In genomic region chr12:116456683-116457082, GRCh38 we compare ENCODE assay signal across 12 cellular contexts.
A peak's percentile ranks its signal among the peaks of the same experiment; 100 is the strongest.
DNase-seq lines count a peak whose midpoint lies in the region; ATAC-seq, FAIRE-seq and TF ChIP-seq lines count a peak whose summit lies in the region.
"Had no signal": no experiment of that assay in that cellular context is flagged by ENCODE, and none has a peak within 500 bp of the region (broad histone marks: within the 10 kb centered on the region; RNA-seq: fewer than 3 reads in every experiment).

No MANE protein-coding gene starts in this region.

- in situ Hi-C loops in K562 (cut with MboI) = no loop called here

- peak overlapping the region in 4 of 7 donors; percentile 70 to 76 (median 71) for H3K27ac Mint-ChIP-seq in CD14-positive monocyte
- H3K27ac Mint-ChIP-seq: activated CD4-positive, alpha-beta T cell treated with anti-CD3 and anti-CD28 coated beads for 36 hours; activated naive CD4-positive, alpha-beta T cell treated with anti-CD3 and anti-CD28 coated beads, Interleukin-2, amount 50 U/mL, for 24 hours; B cell had no signal

- H3K36me3 Mint-ChIP-seq in CD14-positive monocyte = peaks cover 0 to 3% of the 10 kb centered on the region in 2 donors
- H3K36me3 Mint-ChIP-seq: activated naive CD4-positive, alpha-beta T cell treated with anti-CD3 and anti-CD28 coated beads, Interleukin-2, amount 50 U/mL, for 24 hours had no signal

- H3K9me3 ChIP-seq in K562 (replicated peaks; ENCODE audit: control insufficient read depth, insufficient read depth, low read depth, low read length) = no peaks in the 10 kb centered on the region
- H3K9me3 ChIP-seq in psoas muscle = no peaks in the 10 kb centered on the region

- intact Hi-C loops in CD14-positive monocyte (cut with micrococcal nuclease) = no loop called here
- intact Hi-C loops in K562 (cut with micrococcal nuclease) = no loop called here
- intact Hi-C loops in left cardiac atrium (cut with DNase I) = loop anchor here in 1 of 2 donors (10.0 kb wide), 1 partner anchor 128 kb away; no protein-coding TSS in a partner anchor
- intact Hi-C loops in psoas muscle (cut with DNase I) = no loop called here

- H3K4me3 ChIP-seq in K562 (no peak overlapping the region), psoas muscle (no peak overlapping the region)

- POLR2A ChIA-PET in K562 (lab: Yijun Ruan, JAX) = interaction anchor here (0.5 kb wide), 1 partner anchor 11 kb away, joined by 3 read pairs; no protein-coding TSS in a partner anchor

- peaks cover 9 to 10% of the 10 kb centered on the region in 2 experiments; a peak in 3 of 5 replicates for H3K4me1 ChIP-seq in K562 (replicated peaks in 1 of 2; ENCODE audit: control insufficient read depth in 2 of 2, insufficient read depth in 2 of 2, low read length in 2 of 2)
- no peaks in the 10 kb centered on the region for H3K4me1 ChIP-seq in psoas muscle

- H3K9me1 ChIP-seq in K562 (ENCODE audit: control insufficient read depth, insufficient read depth, low read length) = no peaks in the 10 kb centered on the region

- H2AFZ ChIP-seq in K562 (ENCODE audit: low read depth, low read length) = peak overlapping the region; percentile 63; the same call in 1 of the 2 replicates

- ATAC-seq in K562 = no peak; the same call in 2 of the 3 replicates
- peak; percentile 38 to 58 for ATAC-seq in left cardiac atrium
- peak in 2 of 4 donors; percentile 43 to 45 for ATAC-seq in psoas muscle
- no peak for ATAC-seq in HG03135 (IDR thresholded peaks at IDR 0.05; ENCODE audit: unreplicated experiment)
- no peak for ATAC-seq in HG03439 (IDR thresholded peaks at IDR 0.05; ENCODE audit: unreplicated experiment)
- ATAC-seq: activated CD4-positive, alpha-beta T cell treated with anti-CD3 and anti-CD28 coated beads for 36 hours had no signal

- no peak for TF ChIP-seq EP300 in K562 (IDR thresholded peaks at IDR 0.05; ENCODE audit: low read length)

- peaks cover 21% of the 10 kb centered on the region for H3K4me1 Mint-ChIP-seq in CD14-positive monocyte
- H3K4me1 Mint-ChIP-seq: activated CD4-positive, alpha-beta T cell treated with anti-CD3 and anti-CD28 coated beads for 36 hours; activated naive CD4-positive, alpha-beta T cell treated with anti-CD3 and anti-CD28 coated beads, Interleukin-2, amount 50 U/mL, for 24 hours had no signal

- TF ChIP-seq CTCF in CD14-positive monocyte (IDR thresholded peaks at IDR 0.05) (no peak), K562 (IDR thresholded peaks at IDR 0.05 in 2 of 3, conservative IDR thresholded peaks at IDR 0.05 in 1 of 3; ENCODE audit: insufficient read depth in 2 of 3, low read depth in 1 of 3, low read length in 3 of 3) (no peak), psoas muscle (IDR thresholded peaks at IDR 0.05) (no peak)

- H4K20me1 ChIP-seq in K562 (replicated peaks; ENCODE audit: control insufficient read depth, insufficient read depth, low read length) = no peaks in the 10 kb centered on the region

- FAIRE-seq in K562 (lab: Jason Lieb, UNC) = no peak

- no peaks in the 10 kb centered on the region for H3K79me2 ChIP-seq in K562 (ENCODE audit: control insufficient read depth, insufficient read depth, low read length)

- no peak overlapping the region for H3K4me2 ChIP-seq in K562 (ENCODE audit: insufficient read depth, low read length)

- H3K9ac ChIP-seq in K562 (ENCODE audit: insufficient read depth in 1 of 2, low read depth in 2 of 2, low read length in 2 of 2) = peak overlapping the region in 1 of 2 experiments; percentile 39; a peak in 1 of 4 replicates

- no peaks in the 10 kb centered on the region for H3K36me3 ChIP-seq in K562 (ENCODE audit: control insufficient read depth, insufficient read depth, low read length)
- no peaks in the 10 kb centered on the region for H3K36me3 ChIP-seq in psoas muscle (ENCODE audit: insufficient read depth in 1 of 2, low read depth in 1 of 2)

- TF ChIP-seq RAD21 in K562 (CRISPR knock-in tag; conservative IDR thresholded peaks at IDR 0.05 in 1 of 2, IDR thresholded peaks at IDR 0.05 in 1 of 2) = no peak

- H3K4me3 Mint-ChIP-seq in CD14-positive monocyte = peak overlapping the region in 1 of 2 donors; percentile 1
- H3K4me3 Mint-ChIP-seq: activated CD4-positive, alpha-beta T cell treated with anti-CD3 and anti-CD28 coated beads for 36 hours; activated naive CD4-positive, alpha-beta T cell treated with anti-CD3 and anti-CD28 coated beads, Interleukin-2, amount 50 U/mL, for 24 hours; B cell had no signal

- H3K27me3 ChIP-seq in K562 (ENCODE audit: control insufficient read depth in 2 of 2, insufficient read depth in 2 of 2, low read length in 2 of 2) (no peaks in the 10 kb centered on the region), psoas muscle (ENCODE audit: insufficient read depth in 3 of 3, low read length in 2 of 3) (peaks cover 0 to 9% (median 2%) of the 10 kb centered on the region in 3 donors)

- DNase-seq in CD14-positive monocyte (ENCODE audit: low spot score) (no peak), K562 (ENCODE audit: extremely low read depth in 1 of 4, low spot score in 3 of 4) (no peak), left cardiac atrium (peak; percentile 38), psoas muscle (peak; percentile 27 to 59), substantia nigra (lab: John Stamatoyannopoulos, UW) (no peak), NCI-H1105 treated with DMSO at 0.1 percent for 48 hours (lab: John Stamatoyannopoulos, UW) (no peak)
- DNase-seq: activated CD4-positive, alpha-beta T cell treated with anti-CD3 and anti-CD28 coated beads for 36 hours; NCI-H2171 had no signal

- WGBS in K562 (ENCODE audit: insufficient coverage, low coverage, missing lambda C conversion rate) = 87% methylated on average over 9 of the region's 9 CpGs
- WGBS in psoas muscle, 3 donors = 70 to 72% (median 70%) methylated on average over 8 to 9 of the region's 9 CpGs

- no peak overlapping the region for H3K27ac ChIP-seq in K562 (ENCODE audit: extremely low read depth, low read depth, low read length)
- H3K27ac ChIP-seq in psoas muscle = peak overlapping the region; percentile 52
- no peak overlapping the region for H3K27ac ChIP-seq in substantia nigra (ENCODE audit: low read depth, low read length, poor library complexity, severe bottlenecking)

- no TSS peak for BruUV-seq in K562 (replicated peaks; lab: Mats Ljungman, UMichigan)

- H3K9me3 Mint-ChIP-seq in CD14-positive monocyte = peaks cover 0 to 2% (median 0%) of the 10 kb centered on the region in 7 donors
- H3K9me3 Mint-ChIP-seq: activated naive CD4-positive, alpha-beta T cell treated with anti-CD3 and anti-CD28 coated beads, Interleukin-2, amount 50 U/mL, for 24 hours had no signal

- no peak for TF ChIP-seq POLR2A in K562 (conservative IDR thresholded peaks at IDR 0.05)

- peaks cover 2 to 16% (median 11%) of the 10 kb centered on the region in 3 donors for H3K27me3 Mint-ChIP-seq in CD14-positive monocyte (ENCODE audit: low read depth in 3 of 3)
- H3K27me3 Mint-ChIP-seq: activated naive CD4-positive, alpha-beta T cell treated with anti-CD3 and anti-CD28 coated beads, Interleukin-2, amount 50 U/mL, for 24 hours had no signal

- CTCF ChIA-PET in K562 (lab: Yijun Ruan, JAX; ENCODE audit: low intra/inter-chr PET ratio) = no interaction called here

TF ChIP-seq in K562, 482 proteins besides CTCF, POLR2A, EP300 and RAD21:
- TF ChIP-seq XRCC4 (IDR thresholded peaks at IDR 0.05; ENCODE audit: extremely low read depth, insufficient read depth, insufficient read length) (no peak), ZBTB33 (CRISPR knock-in tag; IDR thresholded peaks at IDR 0.05) (peak; percentile 87)
TF ChIP-seq in K562: peak in this region for 1.

Comparison
In these comparisons a context has a peak if more than half of its experiments do, and no peak if none do; other contexts are left out.
1. DNase-seq: peak in left cardiac atrium (single experiment) and psoas muscle (2 of 2); none in CD14-positive monocyte (single experiment), K562 (0 of 4), substantia nigra (0 of 49) and NCI-H1105 treated with DMSO at 0.1 percent for 48 hours (single experiment).
2. ATAC-seq: peak in left cardiac atrium (2 of 2); none in K562 (single experiment), HG03135 (single experiment) and HG03439 (single experiment).